ENCODE assay signal across 8 cellular contexts in genomic region chr21:41973861-41974751, GRCh38. TPM values are rescaled to one million over a fixed set of nuclear protein-coding genes. Genes with fewer than 3 reads are reported as not detected.
DNase-seq lines count a peak whose midpoint lies in the region; ATAC-seq, FAIRE-seq and TF ChIP-seq lines count a peak whose summit lies in the region.

No MANE protein-coding gene starts in this region.

- no peaks in the 10 kb centered on the region for H3K4me1 ChIP-seq in MM.1S (ENCODE audit: low read length)
- peaks cover 0 to 4% of the 10 kb centered on the region in 2 experiments; a peak in 2 of 5 replicates for H3K4me1 ChIP-seq in K562 (replicated peaks in 1 of 2; ENCODE audit: control insufficient read depth in 2 of 2, insufficient read depth in 2 of 2, low read length in 2 of 2)

- H3K9me1 ChIP-seq in K562 (ENCODE audit: control insufficient read depth, insufficient read depth, low read length) = no peaks in the 10 kb centered on the region

- ATAC-seq in K562 (peak; percentile 36), memory B cell (ENCODE audit: low read depth) (peak; percentile 61), omental fat pad (ENCODE audit: low FRiP score) (no peak), GM21786 (IDR thresholded peaks at IDR 0.05; ENCODE audit: unreplicated experiment) (no peak)

- H3F3A ChIP-seq in MM.1S (ENCODE audit: insufficient read depth, low read length) = no peaks in the 10 kb centered on the region

- H3K9ac ChIP-seq in MM.1S (ENCODE audit: low read length) = no peak overlapping the region
- no peak overlapping the region for H3K9ac ChIP-seq in K562 (ENCODE audit: insufficient read depth in 1 of 2, low read depth in 2 of 2, low read length in 2 of 2)

- H3K9me3 ChIP-seq in MM.1S (replicated peaks; ENCODE audit: insufficient read depth, low read length) = no peaks in the 10 kb centered on the region
- H3K9me3 ChIP-seq in K562 (replicated peaks; ENCODE audit: control insufficient read depth, insufficient read depth, low read depth, low read length) = no peaks in the 10 kb centered on the region

- H3K4me3 Mint-ChIP-seq in memory B cell = no peak overlapping the region

- H3K4me2 ChIP-seq in MM.1S (ENCODE audit: low read depth, low read length) (no peak overlapping the region), K562 (ENCODE audit: insufficient read depth, low read length) (no peak overlapping the region)

- no peak overlapping the region for H3K27ac Mint-ChIP-seq in memory B cell

- TF ChIP-seq RAD21 in K562 (CRISPR knock-in tag; conservative IDR thresholded peaks at IDR 0.05 in 1 of 2, IDR thresholded peaks at IDR 0.05 in 1 of 2) = no peak; a peak in 1 of 4 replicates

- WGBS in K562 (ENCODE audit: insufficient coverage, low coverage, missing lambda C conversion rate) = 9% methylated on average over 13 of the region's 14 CpGs

- TF ChIP-seq CTCF in MM.1S (IDR thresholded peaks at IDR 0.05; ENCODE audit: low read length) (peak; percentile 5; the same call in 1 of the 2 replicates), K562 (IDR thresholded peaks at IDR 0.05 in 2 of 3, conservative IDR thresholded peaks at IDR 0.05 in 1 of 3; ENCODE audit: insufficient read depth in 2 of 3, low read depth in 1 of 3, low read length in 3 of 3) (peak; percentile 1 to 18 (median 6); a peak in 1 of 6 replicates), omental fat pad (IDR thresholded peaks at IDR 0.05) (no peak)

- BruUV-seq in K562 (replicated peaks; lab: Mats Ljungman, UMichigan) = no TSS peak

- peak; percentile 64 for DNase-seq in ELF-1 (ENCODE audit: low read depth, low spot score)
- DNase-seq in MM.1S = no peak
- DNase-seq in K562 (ENCODE audit: extremely low read depth in 1 of 4, low spot score in 3 of 4) = peak in 2 of 4 experiments; percentile 43 to 47
- no peak for DNase-seq in memory B cell (ENCODE audit: low spot score in 2 of 2)
- DNase-seq in omental fat pad (ENCODE audit: low spot score) = no peak
- no peak for DNase-seq in HTR-8/SVneo (ENCODE audit: insufficient read length, low spot score)
- no peak for DNase-seq in NCI-H748 treated with DMSO at 0.1 percent for 48 hours (lab: John Stamatoyannopoulos, UW)

- H3K4me3 ChIP-seq in MM.1S (ENCODE audit: low read length) (no peak overlapping the region), K562 (no peak overlapping the region)

- H3K27ac ChIP-seq in MM.1S (ENCODE audit: low read length) (no peak overlapping the region), K562 (ENCODE audit: extremely low read depth, low read depth, low read length) (no peak overlapping the region)

- intact Hi-C loops in K562 (cut with micrococcal nuclease) = no loop called here

- H3K27me3 Mint-ChIP-seq in memory B cell = peaks cover 3% of the 10 kb centered on the region

- TF ChIP-seq EP300 in K562 (IDR thresholded peaks at IDR 0.05; ENCODE audit: low read length) = no peak

- H3K36me3 ChIP-seq in MM.1S (replicated peaks; ENCODE audit: insufficient read depth, low read length) (no peaks in the 10 kb centered on the region), K562 (ENCODE audit: control insufficient read depth, insufficient read depth, low read length) (no peaks in the 10 kb centered on the region)

- H3K27me3 ChIP-seq in MM.1S (replicated peaks; ENCODE audit: insufficient read depth, low read length) (no peaks in the 10 kb centered on the region), K562 (ENCODE audit: control insufficient read depth in 2 of 2, insufficient read depth in 2 of 2, low read length in 2 of 2) (peaks cover 37 to 60% of the 10 kb centered on the region in 2 experiments)

- no peak for TF ChIP-seq POLR2A in K562 (conservative IDR thresholded peaks at IDR 0.05)

- no peaks in the 10 kb centered on the region for H4K20me1 ChIP-seq in MM.1S (ENCODE audit: insufficient read depth, low read length)
- H4K20me1 ChIP-seq in K562 (replicated peaks; ENCODE audit: control insufficient read depth, insufficient read depth, low read length) = no peaks in the 10 kb centered on the region

- peak; percentile 57 for FAIRE-seq in K562 (lab: Jason Lieb, UNC)
- no peak for FAIRE-seq in HTR-8/SVneo (lab: Jason Lieb, UNC)

- no peaks in the 10 kb centered on the region for H3K9me2 ChIP-seq in MM.1S (replicated peaks; ENCODE audit: insufficient read depth, low read length)

- H3K36me3 Mint-ChIP-seq in memory B cell = peaks cover 2% of the 10 kb centered on the region

- CTCF ChIA-PET in K562 (lab: Yijun Ruan, JAX; ENCODE audit: low intra/inter-chr PET ratio) = no interaction called here

- POLR2A ChIA-PET in K562 (lab: Yijun Ruan, JAX) = no interaction called here

- H3K4me1 Mint-ChIP-seq in memory B cell = peaks cover 6% of the 10 kb centered on the region

- peaks cover 2% of the 10 kb centered on the region for H3K9me3 Mint-ChIP-seq in memory B cell

- H2AFZ ChIP-seq in MM.1S (ENCODE audit: low read length) = no peak overlapping the region
- peak overlapping the region; percentile 48 for H2AFZ ChIP-seq in K562 (ENCODE audit: low read depth, low read length)

- in situ Hi-C loops in K562 (cut with MboI) = no loop called here

- H3K79me2 ChIP-seq in MM.1S (ENCODE audit: low read length) = no peaks in the 10 kb centered on the region
- H3K79me2 ChIP-seq in K562 (ENCODE audit: control insufficient read depth, insufficient read depth, low read length) = no peaks in the 10 kb centered on the region

TF ChIP-seq in K562, 482 proteins besides CTCF, POLR2A, EP300 and RAD21 (continues in another document):
- peak; percentile 53; the same call in 1 of the 2 replicates for TF ChIP-seq SPI1 (IDR thresholded peaks at IDR 0.05; ENCODE audit: borderline replicate concordance, low read depth, low read length)
- TF ChIP-seq ATF7 (IDR thresholded peaks at IDR 0.05) = no peak
- 0 out of 2 replicates have a peak, but pooled peaks have one; percentile 24 for TF ChIP-seq MAX (CRISPR knock-in tag; IDR thresholded peaks at IDR 0.05)
- TF ChIP-seq TAF15 (IDR thresholded peaks at IDR 0.05; ENCODE audit: low read depth, low read length) = no peak
- no peak for TF ChIP-seq HIVEP1 (CRISPR knock-in tag; IDR thresholded peaks at IDR 0.05)
- no peak for TF ChIP-seq POLR2AphosphoS2 (IDR thresholded peaks at IDR 0.05; ENCODE audit: low read length)
- TF ChIP-seq ZNF584 (CRISPR knock-in tag; IDR thresholded peaks at IDR 0.05; ENCODE audit: low read depth) = no peak
- no peak for TF ChIP-seq ZFP36 (IDR thresholded peaks at IDR 0.05; ENCODE audit: low read depth, low read length, partially characterized antibody)
- TF ChIP-seq SMARCC2 (IDR thresholded peaks at IDR 0.05; ENCODE audit: low read depth) = no peak
- TF ChIP-seq DMBX1 (CRISPR knock-in tag; IDR thresholded peaks at IDR 0.05; ENCODE audit: borderline replicate concordance) = no peak

RNA-seq across cellular contexts. Expression of gene C2CD2, which starts 20.3 kb away (rescaled TPM):
- 87.1 and 96.1 TPM in 2 replicates for total RNA-seq in K562 (2011; cell fraction: chromatin; rRNA removed; ENCODE audit: low replicate concordance)
- 67.0 and 72.4 TPM in 2 replicates for total RNA-seq in K562 (2011; cell fraction: nucleolus; rRNA removed)
- total RNA-seq in K562 (2011; cell fraction: nucleoplasm; rRNA removed) = 71.8 and 78.2 TPM in 2 replicates
- total RNA-seq in K562 (2014; rRNA removed) (15.1 and 20.2 TPM in 2 replicates), K562 (2014; rRNA removed; fragmentation: Illumina TruSeq; extraction: Trizol) (11.6 and 12.1 TPM in 2 replicates), K562 (2015; rRNA removed; fragmentation: Illumina TruSeq; extraction: Trizol) (14.0 and 14.5 TPM in 2 replicates), K562 (2021) (19.0 and 19.6 TPM in 2 replicates), omental fat pad (100 to 1,000 TPM in 2 of 4 donors, 10 to 100 TPM in 2; 57.7 to 264 (median 96.4) TPM)
- polyA plus RNA-seq in K562 (2011; rRNA removed) (21.6 and 27.5 TPM in 2 replicates), K562 (2014; fragmentation: Illumina TruSeq; extraction: Trizol) (9.1 and 10.9 TPM in 2 replicates), K562 (2014; fragmentation: Nextera tagmentation; extraction: Ambion mirVana) (1 to 10 TPM; 1.3 to 1.6 TPM), K562 (2014; rRNA removed) (9.5 and 13.5 TPM in 2 replicates)
- 17.1 and 20.0 TPM in 2 replicates for polyA plus RNA-seq in K562 (2011; cell fraction: cytosol; rRNA removed)
- 40.5 and 46.1 TPM in 2 replicates for polyA plus RNA-seq in K562 (2011; cell fraction: nucleus; rRNA removed)
- 8.5 and 9.7 TPM in 2 replicates for polyA plus RNA-seq in K562 (2012)
- polyA minus RNA-seq in K562 (2011; rRNA and poly(A)+ RNA removed) = 40.3 and 41.0 TPM in 2 replicates
- polyA minus RNA-seq in K562 (2011; cell fraction: cytosol; rRNA and poly(A)+ RNA removed) = 23.2 and 27.7 TPM in 2 replicates
- polyA minus RNA-seq in K562 (2011; cell fraction: nucleus; rRNA and poly(A)+ RNA removed) = 31.8 and 44.2 TPM in 2 replicates

RNA-seq across cellular contexts. Expression of gene ZBTB21, which starts 36.1 kb away (rescaled TPM):
- total RNA-seq in K562 (2011; cell fraction: chromatin; rRNA removed; ENCODE audit: low replicate concordance) = 6.9 and 28.9 TPM in 2 replicates
- total RNA-seq in K562 (2011; cell fraction: nucleolus; rRNA removed) = 8.2 and 9.7 TPM in 2 replicates
- total RNA-seq in K562 (2011; cell fraction: nucleoplasm; rRNA removed) = 12.2 and 13.4 TPM in 2 replicates
- total RNA-seq in K562 (2014; rRNA removed) (7.4 and 8.6 TPM in 2 replicates), K562 (2014; rRNA removed; fragmentation: Illumina TruSeq; extraction: Trizol) (10.7 and 10.8 TPM in 2 replicates), K562 (2015; rRNA removed; fragmentation: Illumina TruSeq; extraction: Trizol) (10.4 and 10.7 TPM in 2 replicates), K562 (2021) (15.2 and 16.2 TPM in 2 replicates), omental fat pad (10 to 100 TPM; 11.6 to 27.8 (median 18.9) TPM)
- polyA plus RNA-seq in K562 (2011; rRNA removed) (8.7 and 10.7 TPM in 2 replicates), K562 (2014; fragmentation: Illumina TruSeq; extraction: Trizol) (8.4 and 11.4 TPM in 2 replicates), K562 (2014; fragmentation: Nextera tagmentation; extraction: Ambion mirVana) (1 to 10 TPM; 2.2 to 2.6 TPM), K562 (2014; rRNA removed) (3.8 and 5.6 TPM in 2 replicates)
- polyA plus RNA-seq in K562 (2011; cell fraction: cytosol; rRNA removed) = 4.6 and 5.2 TPM in 2 replicates
- polyA plus RNA-seq in K562 (2011; cell fraction: nucleus; rRNA removed) = 19.4 and 20.3 TPM in 2 replicates
- polyA plus RNA-seq in K562 (2012) = 5.3 and 6.4 TPM in 2 replicates
- 11.7 and 16.7 TPM in 2 replicates for polyA minus RNA-seq in K562 (2011; rRNA and poly(A)+ RNA removed)
- polyA minus RNA-seq in K562 (2011; cell fraction: cytosol; rRNA and poly(A)+ RNA removed) = 8.9 and 15.2 TPM in 2 replicates
- 9.0 and 19.4 TPM in 2 replicates for polyA minus RNA-seq in K562 (2011; cell fraction: nucleus; rRNA and poly(A)+ RNA removed)

Comparison
In these comparisons a context has a peak if more than half of its experiments do, and no peak if none do; other contexts are left out.
1. CTCF ChIP-seq: peak in MM.1S (single experiment) and K562 (3 of 3); none in omental fat pad (0 of 3).
2. ATAC-seq: peak in K562 (single experiment) and memory B cell (single experiment); none in omental fat pad (single experiment) and GM21786 (single experiment).